ENCODE assay signal across 13 cellular contexts in the genomic region with DNA sequence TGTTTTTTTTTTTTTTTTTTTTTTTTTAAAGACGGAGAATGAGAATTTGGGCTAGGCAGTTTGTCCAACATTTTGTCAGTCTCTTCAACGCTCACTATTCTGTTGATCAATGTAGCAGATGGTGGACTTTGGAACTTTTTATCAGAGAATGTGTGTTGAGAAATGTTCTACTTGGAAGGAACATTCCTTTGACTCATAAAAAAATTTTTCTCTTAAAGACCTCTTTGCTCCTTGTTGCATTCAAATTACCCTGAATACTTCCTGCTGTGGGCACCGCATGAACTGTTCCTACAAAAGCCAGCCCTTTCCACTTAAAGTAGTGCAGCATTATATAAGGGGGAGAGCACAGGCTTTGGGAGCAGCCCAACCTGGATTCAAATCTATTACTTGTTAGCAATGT.
A peak's percentile ranks its signal among the peaks of the same experiment; 100 is the strongest.
DNase-seq lines count a peak whose midpoint lies in the region; ATAC-seq and TF ChIP-seq lines count a peak whose summit lies in the region.
"Had no signal": no experiment of that assay in that cellular context is flagged by ENCODE, and none has a peak within 500 bp of the region (broad histone marks: within the 10 kb centered on the region; RNA-seq: fewer than 3 reads in every experiment).

No MANE protein-coding gene starts in this region.

- H3K36me3 ChIP-seq in mucosa of descending colon (ENCODE audit: low read depth): no peaks in the 10 kb centered on the region
- no peaks in the 10 kb centered on the region for H3K36me3 ChIP-seq in MG63
- H3K36me3 ChIP-seq: vagina had no signal

- H3K27me3 ChIP-seq in MG63: no peaks in the 10 kb centered on the region
- H3K27me3 ChIP-seq: vagina had no signal

- DNase-seq in AG08395 (ENCODE audit: low spot score) (peak; percentile 31), LHCN-M2 (ENCODE audit: low read depth) (peak; percentile 63), fibroblast of the aortic adventitia (ENCODE audit: low read depth) (peak; percentile 71), mucosa of descending colon (no peak), MG63 (no peak), cerebellar cortex (ENCODE audit: low spot score) (no peak)
- DNase-seq: DMS79, naive B cell, NCI-H1436 treated with DMSO at 0.1 percent for 48 hours, NCI-H82 had no signal

- intact Hi-C loops in mucosa of descending colon (cut with DNase I, micrococcal nuclease): no loop called here

- ATAC-seq in mucosa of descending colon (peak; percentile 92), GM21717 (IDR thresholded peaks at IDR 0.05; ENCODE audit: unreplicated experiment) (no peak), GM21576 (IDR thresholded peaks at IDR 0.05; ENCODE audit: unreplicated experiment) (no peak)

- peaks cover 16% of the 10 kb centered on the region for H3K4me1 ChIP-seq in mucosa of descending colon (ENCODE audit: low read depth)

- H3K4me3 ChIP-seq in fibroblast of the aortic adventitia (ENCODE audit: low read depth, low read length) (no peak overlapping the region), mucosa of descending colon (no peak overlapping the region), MG63 (no peak overlapping the region)
- H3K4me3 ChIP-seq: vagina had no signal

- no peak for TF ChIP-seq CTCF in fibroblast of the aortic adventitia (IDR thresholded peaks at IDR 0.05; ENCODE audit: insufficient read depth, low read length)
- no peak for TF ChIP-seq CTCF in mucosa of descending colon (IDR thresholded peaks at IDR 0.05)

- no peaks in the 10 kb centered on the region for H3K9me3 ChIP-seq in mucosa of descending colon
- H3K9me3 ChIP-seq in MG63: no peaks in the 10 kb centered on the region
- H3K9me3 ChIP-seq: vagina had no signal

Comparison
In these comparisons a context has a peak if more than half of its experiments do, and no peak if none do; other contexts are left out.
1. DNase-seq: peak in AG08395 (single experiment), LHCN-M2 (single experiment) and fibroblast of the aortic adventitia (single experiment); none in mucosa of descending colon (0 of 3), MG63 (single experiment) and cerebellar cortex (single experiment).